8 cellular contexts compared by ENCODE assay signal in genomic region chr14:101947904-101948665, GRCh38. TPM values are rescaled to one million over a fixed set of nuclear protein-coding genes. Genes with fewer than 3 reads are reported as not detected.
DNase-seq lines count a peak whose midpoint lies in the region; ATAC-seq and TF ChIP-seq lines count a peak whose summit lies in the region.

No MANE protein-coding gene starts in this region.

- peaks cover 16% of the 10 kb centered on the region; the same call in 1 of the 2 replicates for H3K4me1 ChIP-seq in HAP-1

- H3K27me3 ChIP-seq in HAP-1 (ENCODE audit: low read depth) (no peaks in the 10 kb centered on the region), MG63 (no peaks in the 10 kb centered on the region)

- peak; percentile 98 for ATAC-seq in natural killer cell treated with Interleukin-12 subunit alpha and Interleukin-12 subunit beta and Interleukin-15 and Interleukin-18, amount 100 ng/mL, for 72 hours

- TF ChIP-seq CTCF in fibroblast of the aortic adventitia (IDR thresholded peaks at IDR 0.05; ENCODE audit: insufficient read depth, low read length), result no peak

- H3K27ac Mint-ChIP-seq in natural killer cell treated with Interleukin-12 subunit alpha and Interleukin-12 subunit beta and Interleukin-15 and Interleukin-18, amount 100 ng/mL, for 72 hours, result peak overlapping the region; percentile 98 to 100

- H3K27me3 Mint-ChIP-seq in natural killer cell treated with Interleukin-12 subunit alpha and Interleukin-12 subunit beta and Interleukin-15 and Interleukin-18, amount 100 ng/mL, for 72 hours, result peaks cover 15 to 26% of the 10 kb centered on the region in 2 donors

- H3K4me1 Mint-ChIP-seq in natural killer cell treated with Interleukin-12 subunit alpha and Interleukin-12 subunit beta and Interleukin-15 and Interleukin-18, amount 100 ng/mL, for 72 hours (ENCODE audit: low read depth in 2 of 2), result peaks cover 18 to 22% of the 10 kb centered on the region in 2 donors

- peak overlapping the region; percentile 99 for H3K4me3 Mint-ChIP-seq in natural killer cell treated with Interleukin-12 subunit alpha and Interleukin-12 subunit beta and Interleukin-15 and Interleukin-18, amount 100 ng/mL, for 72 hours

- peak overlapping the region; percentile 82 for H3K4me3 ChIP-seq in HAP-1
- H3K4me3 ChIP-seq in MG63, result peak overlapping the region; percentile 78
- peak overlapping the region; percentile 99 for H3K4me3 ChIP-seq in fibroblast of the aortic adventitia (ENCODE audit: low read depth, low read length)

- H3K9me3 Mint-ChIP-seq in natural killer cell treated with Interleukin-12 subunit alpha and Interleukin-12 subunit beta and Interleukin-15 and Interleukin-18, amount 100 ng/mL, for 72 hours, result no peaks in the 10 kb centered on the region

- H3K36me3 ChIP-seq in HAP-1 (replicated peaks), result no peaks in the 10 kb centered on the region
- H3K36me3 ChIP-seq in MG63, result no peaks in the 10 kb centered on the region

- in situ Hi-C loops in G401 (cut with HindIII; ENCODE audit: low sequenced_read_pairs), result no loop called here
- in situ Hi-C loops in HAP-1 (cut with MboI; ENCODE audit: low sequenced_read_pairs), result loop anchor here (10.0 kb wide), 1 partner anchor 183 kb away; the partner anchor contains the start of gene PPP2R5C

- DNase-seq in G401 (ENCODE audit: low spot score) (peak; percentile 100), HAP-1 (ENCODE audit: low spot score in 2 of 2) (peak; percentile 99 to 100), MG63 (peak; percentile 98), SHP77 (lab: John Stamatoyannopoulos, UW) (peak; percentile 99), activated gamma-delta T cell (lab: John Stamatoyannopoulos, UW) (peak; percentile 95), fibroblast of the aortic adventitia (ENCODE audit: low read depth) (peak; percentile 100)
- DNase-seq in natural killer cell treated with Interleukin-12 subunit alpha and Interleukin-12 subunit beta and Interleukin-15 and Interleukin-18, amount 100 ng/mL, for 72 hours (ENCODE audit: low spot score), result peak; percentile 100
- DNase-seq in stimulated activated naive CD4-positive, alpha-beta T cell treated with Interleukin-2 at 50 U/mL for 16 hours (lab: John Stamatoyannopoulos, UW), result peak; percentile 100

- H3K36me3 Mint-ChIP-seq in natural killer cell treated with Interleukin-12 subunit alpha and Interleukin-12 subunit beta and Interleukin-15 and Interleukin-18, amount 100 ng/mL, for 72 hours, result no peaks in the 10 kb centered on the region

- H3K9me3 ChIP-seq in HAP-1 (no peaks in the 10 kb centered on the region), MG63 (no peaks in the 10 kb centered on the region)

RNA-seq across cellular contexts. Expression of gene DYNC1H1, which starts 16.3 kb away (rescaled TPM):
- 116 and 187 TPM in 2 replicates for total RNA-seq in G401 (2014; rRNA removed; shearing (Covaris generic))
- total RNA-seq in MG63 (2014; rRNA removed; shearing (Covaris generic); ENCODE audit: low replicate concordance), result 108 and 146 TPM in 2 replicates
- 376 and 465 TPM in 2 replicates for total RNA-seq in fibroblast of the aortic adventitia (ENCODE audit: low replicate concordance)
- 100 to 1,000 TPM; 322 to 415 TPM for total RNA-seq in natural killer cell treated with Interleukin-12 subunit alpha and Interleukin-12 subunit beta and Interleukin-15 and Interleukin-18, amount 100 ng/mL, for 72 hours

Comparison
In these comparisons a context has a peak if more than half of its experiments do, and no peak if none do; other contexts are left out.
1. Peak in every context shown above with its lines: DNase-seq, ATAC-seq and H3K4me3 ChIP-seq.